28 cellular contexts compared by ENCODE assay signal in genomic region chr7:16724344-16724743, GRCh38.
"Had no signal": no experiment of that assay in that cellular context is flagged by ENCODE, and none has a peak within 500 bp of the region (broad histone marks: within the 10 kb centered on the region; RNA-seq: fewer than 3 reads in every experiment).

No MANE protein-coding gene starts in this region.

- H3K9me3 ChIP-seq: adrenal gland, body of pancreas, colonic mucosa, esophagus squamous epithelium had no signal

- H3K4me1 ChIP-seq: adrenal gland, colonic mucosa had no signal

- ATAC-seq: activated CD4-positive, alpha-beta T cell treated with anti-CD3 and anti-CD28 coated beads for 36 hours; activated CD8-positive, alpha-beta memory T cell treated with anti-CD3 and anti-CD28 coated beads, Interleukin-2, amount 10 ng/mL, durations not matched to agents 7 days and 5 days; activated CD8-positive, alpha-beta T cell treated with anti-CD3 and anti-CD28 coated beads, Interleukin-2, amount 10 ng/mL, durations not matched to agents 7 days and 5 days; activated naive CD8-positive, alpha-beta T cell treated with anti-CD3 and anti-CD28 coated beads, Interleukin-2, amount 50 U/mL, for 24 hours; body of pancreas; T-helper 17 cell had no signal

- H3K27ac ChIP-seq: adrenal gland, body of pancreas, colonic mucosa, epithelial cell of prostate, esophagus squamous epithelium had no signal

- FAIRE-seq: endometrium, endothelial cell of umbilical vein had no signal

- H3K27me3 ChIP-seq: adrenal gland, body of pancreas, colonic mucosa, esophagus squamous epithelium had no signal

- H3K4me3 ChIP-seq: adrenal gland, body of pancreas, colonic mucosa, esophagus squamous epithelium had no signal

- DNase-seq: activated CD4-positive, alpha-beta memory T cell treated with anti-CD3 and anti-CD28 coated beads for 36 hours; activated CD4-positive, alpha-beta T cell treated with anti-CD3 and anti-CD28 coated beads for 36 hours; activated CD4-positive, alpha-beta T cell treated with anti-CD3 and anti-CD28 coated beads, Interleukin-2, amount 10 ng/mL, durations not matched to agents 24 days and 14 days; activated CD4-positive, CD25-positive, alpha-beta regulatory T cell; activated CD4-positive, CD25-positive, alpha-beta regulatory T cell treated with anti-CD3 and anti-CD28 coated beads, Interleukin-2, amount 50 U/mL, for 72 hours; activated CD8-positive, alpha-beta memory T cell treated with anti-CD3 and anti-CD28 coated beads, Interleukin-2, amount 10 ng/mL, durations not matched to agents 7 days and 5 days; activated CD8-positive, alpha-beta memory T cell treated with anti-CD3 and anti-CD28 coated beads, Interleukin-2, amount 50 U/mL, for 4 hours; activated CD8-positive, alpha-beta T cell treated with anti-CD3 and anti-CD28 coated beads, Interleukin-2, amount 10 ng/mL, durations not matched to agents 7 days and 5 days; activated effector memory CD4-positive, alpha-beta T cell treated with anti-CD3 and anti-CD28 coated beads, Interleukin-2, amount 50 U/mL, for 16 hours; activated naive CD4-positive, alpha-beta T cell treated with anti-CD3 and anti-CD28 coated beads for 36 hours; activated naive CD8-positive, alpha-beta T cell treated with anti-CD3 and anti-CD28 coated beads for 36 hours; activated naive CD8-positive, alpha-beta T cell treated with anti-CD3 and anti-CD28 coated beads, Interleukin-2, amount 50 U/mL, for 24 hours; activated T-cell treated with anti-CD3 and anti-CD28 coated beads, Interleukin-2, amount 50 U/mL, for 1 hour; activated T-cell treated with anti-CD3 and anti-CD28 coated beads, Interleukin-2, amount 50 U/mL, for 48 hours; adrenal gland; amygdala; aorta; body of pancreas; colonic mucosa; effector CD8-positive, alpha-beta T cell; esophagus squamous epithelium; foreskin melanocyte; T-helper 1 cell; T-helper 17 cell; T1000 had no signal

- H3K36me3 ChIP-seq: adrenal gland, colonic mucosa, esophagus squamous epithelium had no signal
